Comparison of ENCODE assay signal across 22 cellular contexts in genomic region chr13:39910833-39911232, GRCh38.
A peak's percentile ranks its signal among the peaks of the same experiment; 100 is the strongest.
DNase-seq lines count a peak whose midpoint lies in the region; TF ChIP-seq lines count a peak whose summit lies in the region.
"Had no signal": no experiment of that assay in that cellular context is flagged by ENCODE, and none has a peak within 500 bp of the region (broad histone marks: within the 10 kb centered on the region; RNA-seq: fewer than 3 reads in every experiment).

No MANE protein-coding gene starts in this region.

- H3K9me3 ChIP-seq in right atrium auricular region (no peaks in the 10 kb centered on the region), esophagus muscularis mucosa (no peaks in the 10 kb centered on the region)
- H3K9me3 ChIP-seq: BLaER1, esophagus squamous epithelium, ovary, sigmoid colon had no signal

- no peak overlapping the region for H3K4me3 ChIP-seq in cardiac fibroblast (replicated peaks in 1 of 2; ENCODE audit: low read depth in 2 of 2, low read length in 2 of 2)
- H3K4me3 ChIP-seq in right atrium auricular region = no peak overlapping the region
- H3K4me3 ChIP-seq in esophagus muscularis mucosa = no peak overlapping the region
- H3K4me3 ChIP-seq: BLaER1, esophagus squamous epithelium, hepatocyte, ovary, sigmoid colon had no signal

- H3K36me3 ChIP-seq in right atrium auricular region (no peaks in the 10 kb centered on the region), esophagus muscularis mucosa (no peaks in the 10 kb centered on the region)
- H3K36me3 ChIP-seq: BLaER1, esophagus squamous epithelium, ovary, sigmoid colon, WERI-Rb-1 had no signal

- H3K27me3 ChIP-seq in right atrium auricular region (no peaks in the 10 kb centered on the region), esophagus muscularis mucosa (no peaks in the 10 kb centered on the region)
- H3K27me3 ChIP-seq: BLaER1, esophagus squamous epithelium, hepatocyte, ovary had no signal

- TF ChIP-seq POLR2A in esophagus muscularis mucosa (IDR thresholded peaks at IDR 0.05; ENCODE audit: low read depth) = no peak

- CTCF ChIA-PET in Calu3 (lab: Charles Lee) = no interaction called here

- TF ChIP-seq EP300 in esophagus muscularis mucosa (IDR thresholded peaks at IDR 0.05) = no peak

- H3K27ac Mint-ChIP-seq in Calu3 (ENCODE audit: unreplicated experiment) = no peak overlapping the region
- H3K27ac Mint-ChIP-seq: activated CD8-positive, alpha-beta T cell treated with anti-CD3 and anti-CD28 coated beads for 36 hours; memory B cell; T-helper 17 cell had no signal

- H3K4me1 ChIP-seq in right atrium auricular region = peaks cover 0 to 14% of the 10 kb centered on the region in 2 donors
- H3K4me1 ChIP-seq in esophagus muscularis mucosa = peaks cover 5 to 30% (median 22%) of the 10 kb centered on the region in 4 donors
- H3K4me1 ChIP-seq: BLaER1 had no signal

- DNase-seq in EL (peak; percentile 4), NCI-H82 (lab: John Stamatoyannopoulos, UW) (peak; percentile 79), cardiac fibroblast (ENCODE audit: low read depth in 2 of 2) (peak; percentile 26 to 77), right atrium auricular region (ENCODE audit: low spot score) (peak; percentile 65), esophagus muscularis mucosa (ENCODE audit: extremely low spot score) (no peak), Calu3 (no peak), GM13977 (ENCODE audit: low spot score) (no peak), nucleus accumbens (lab: John Stamatoyannopoulos, UW) (no peak)
- DNase-seq: activated CD8-positive, alpha-beta T cell treated with anti-CD3 and anti-CD28 coated beads for 36 hours; effector CD8-positive, alpha-beta T cell; esophagus squamous epithelium; Kasumi-1; ovary; PC-3; sigmoid colon; stimulated activated CD4-positive, alpha-beta T cell treated with anti-CD3 and anti-CD28 coated beads, Interleukin-1b, Interleukin-23, amount 100 ng/mL, for 48 hours; T-helper 17 cell; WERI-Rb-1 had no signal

- in situ Hi-C loops in GM13977 (cut with MboI; ENCODE audit: low pct_unique_long_range_greater_than_20kb, low sequenced_read_pairs, unreplicated experiment) = no loop called here

- no peaks in the 10 kb centered on the region for H3K27me3 Mint-ChIP-seq in Calu3 (ENCODE audit: unreplicated experiment)

- intact Hi-C loops in esophagus muscularis mucosa (cut with DNase I) (no loop called here), Calu3 (cut with micrococcal nuclease; ENCODE audit: unreplicated experiment) (loop anchor here (10.0 kb wide), 1 partner anchor 126 kb away; no protein-coding TSS in a partner anchor)

- TF ChIP-seq CTCF in cardiac fibroblast (IDR thresholded peaks at IDR 0.05; ENCODE audit: low read depth, low read length) (no peak), right atrium auricular region (IDR thresholded peaks at IDR 0.05) (no peak), esophagus muscularis mucosa (IDR thresholded peaks at IDR 0.05) (no peak), Calu3 (IDR thresholded peaks at IDR 0.05; ENCODE audit: unreplicated experiment) (no peak), GM13977 (IDR thresholded peaks at IDR 0.05; ENCODE audit: extremely low read depth, insufficient read depth, missing control alignments) (no peak)

- no peaks in the 10 kb centered on the region for H3K36me3 Mint-ChIP-seq in Calu3 (ENCODE audit: insufficient read depth, unreplicated experiment)
- H3K36me3 Mint-ChIP-seq: memory B cell had no signal

- H3K9me3 Mint-ChIP-seq in Calu3 (ENCODE audit: low read depth, unreplicated experiment) = no peaks in the 10 kb centered on the region
- H3K9me3 Mint-ChIP-seq: activated CD8-positive, alpha-beta T cell treated with anti-CD3 and anti-CD28 coated beads for 36 hours; central memory CD8-positive, alpha-beta T cell; memory B cell had no signal

- BruUV-seq in Calu3 (replicated peaks; lab: Mats Ljungman, UMichigan) = no TSS peak

- H3K27ac ChIP-seq in right atrium auricular region = peak overlapping the region in 1 of 2 donors; percentile 6
- no peak overlapping the region for H3K27ac ChIP-seq in esophagus muscularis mucosa (replicated peaks in 1 of 4)
- H3K27ac ChIP-seq: BLaER1, esophagus squamous epithelium, hepatocyte, ovary, sigmoid colon, WERI-Rb-1 had no signal

- no peak overlapping the region for H3K4me3 Mint-ChIP-seq in Calu3 (ENCODE audit: low read depth, unreplicated experiment)
- H3K4me3 Mint-ChIP-seq: activated CD8-positive, alpha-beta T cell treated with anti-CD3 and anti-CD28 coated beads for 36 hours; central memory CD8-positive, alpha-beta T cell; memory B cell; T-helper 17 cell had no signal

- H3K4me1 Mint-ChIP-seq in Calu3 (ENCODE audit: low read depth, unreplicated experiment) = no peaks in the 10 kb centered on the region
- H3K4me1 Mint-ChIP-seq: central memory CD8-positive, alpha-beta T cell; T-helper 17 cell had no signal

Comparison
In these comparisons a context has a peak if more than half of its experiments do, and no peak if none do; other contexts are left out.
1. DNase-seq: peak in EL (single experiment), NCI-H82 (single experiment), cardiac fibroblast (2 of 2) and right atrium auricular region (single experiment); none in esophagus muscularis mucosa (single experiment), Calu3 (single experiment), GM13977 (single experiment) and nucleus accumbens (0 of 56).